ENCODE assay signal across 8 cellular contexts in the genomic region with DNA sequence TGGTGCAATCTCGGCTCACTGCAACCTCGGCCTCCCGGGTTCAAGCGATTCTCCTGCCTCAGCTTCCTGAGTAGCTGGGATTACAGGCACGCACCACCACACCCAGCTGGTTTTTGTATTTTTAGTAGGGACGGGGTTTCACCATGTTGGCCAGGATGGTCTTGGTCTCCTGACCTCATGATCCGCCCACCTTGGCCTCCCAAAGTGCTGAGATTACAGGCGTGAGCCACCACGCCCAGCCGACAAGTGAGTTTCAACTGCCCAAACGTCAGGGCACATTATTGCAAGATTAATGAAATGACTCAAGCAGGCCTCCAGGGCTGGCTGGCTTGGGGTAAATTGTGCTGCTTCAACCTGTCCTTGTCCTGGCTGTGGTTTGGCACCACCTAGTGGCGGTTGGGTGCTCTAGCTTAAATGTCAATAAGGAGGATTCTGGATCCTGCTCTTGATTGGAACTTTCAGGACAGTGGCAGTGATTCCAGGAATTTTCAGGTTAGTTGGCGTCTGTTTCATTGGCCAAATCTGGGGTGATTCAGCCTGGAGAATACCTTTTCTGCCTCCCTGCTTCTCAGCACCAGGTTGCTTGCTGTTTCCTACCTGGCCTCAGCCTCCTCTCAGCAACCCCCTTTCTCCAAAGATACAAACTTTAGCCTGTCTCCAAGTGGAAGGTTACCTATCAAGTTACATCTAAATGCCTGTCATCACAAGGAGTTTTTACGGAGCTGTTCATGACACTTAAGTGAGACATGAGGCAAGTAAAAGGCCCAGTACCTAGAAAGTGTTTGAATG. TPM values are rescaled to one million over a fixed set of nuclear protein-coding genes. Genes with fewer than 3 reads are reported as not detected.
DNase-seq lines count a peak whose midpoint lies in the region; ATAC-seq and TF ChIP-seq lines count a peak whose summit lies in the region.

No MANE protein-coding gene starts in this region.

- H3K36me3 ChIP-seq in prostate gland = no peaks in the 10 kb centered on the region
- no peaks in the 10 kb centered on the region for H3K36me3 ChIP-seq in vagina

- TF ChIP-seq CTCF in prostate gland (IDR thresholded peaks at IDR 0.05) (peak; percentile 88 to 98 (median 96)), vagina (IDR thresholded peaks at IDR 0.05) (peak; percentile 82 to 98 (median 93))

- TF ChIP-seq POLR2A in prostate gland (IDR thresholded peaks at IDR 0.05) (no peak), vagina (IDR thresholded peaks at IDR 0.05) (no peak)

- H3K9me3 ChIP-seq in prostate gland = no peaks in the 10 kb centered on the region
- no peaks in the 10 kb centered on the region for H3K9me3 ChIP-seq in vagina

- H3K9me3 Mint-ChIP-seq in activated naive CD4-positive, alpha-beta T cell treated with anti-CD3 and anti-CD28 coated beads, Interleukin-2, amount 50 U/mL, for 72 hours = no peaks in the 10 kb centered on the region

- H3K27ac Mint-ChIP-seq in activated naive CD4-positive, alpha-beta T cell treated with anti-CD3 and anti-CD28 coated beads, Interleukin-2, amount 50 U/mL, for 72 hours = no peak overlapping the region

- intact Hi-C loops in Right ventricle myocardium superior (cut with DNase I) (loop anchor here (2.0 kb wide), 2 partner anchors 64 to 148 kb away; no protein-coding TSS in a partner anchor), prostate gland (cut with DNase I) (loop anchor here (1.0 to 5.0 kb wide), 2 partner anchors 63 to 619 kb away; no protein-coding TSS in a partner anchor), vagina (cut with DNase I) (loop anchor here (2.0 to 10.0 kb wide), 4 partner anchors 64 to 619 kb away; partner anchors contain the start of gene TMEM158)

- H3K4me1 ChIP-seq in prostate gland (replicated peaks) = no peaks in the 10 kb centered on the region
- peaks cover 8% of the 10 kb centered on the region for H3K4me1 ChIP-seq in vagina

- H3K27me3 ChIP-seq in prostate gland (replicated peaks; ENCODE audit: insufficient read depth) (no peaks in the 10 kb centered on the region), vagina (no peaks in the 10 kb centered on the region)

- ATAC-seq in SK-N-SH treated with all-trans-retinoic acid at 6 μM for 48 hours (peak; percentile 95), Right ventricle myocardium superior (ENCODE audit: poor library complexity) (peak; percentile 86)
- peak; percentile 92 to 97 for ATAC-seq in activated naive CD4-positive, alpha-beta T cell treated with anti-CD3 and anti-CD28 coated beads, Interleukin-2, amount 50 U/mL, for 72 hours

- H3K4me3 ChIP-seq in prostate gland = no peak overlapping the region
- H3K4me3 ChIP-seq in vagina = no peak overlapping the region

- no peaks in the 10 kb centered on the region for H3K36me3 Mint-ChIP-seq in activated naive CD4-positive, alpha-beta T cell treated with anti-CD3 and anti-CD28 coated beads, Interleukin-2, amount 50 U/mL, for 72 hours

- peak; percentile 91 for DNase-seq in DMS 273 (lab: John Stamatoyannopoulos, UW; ENCODE audit: unreplicated experiment)
- DNase-seq in GOT3 (lab: John Stamatoyannopoulos, UW) = peak; percentile 45
- DNase-seq in NCI-H1092 treated with DMSO at 0.1 percent for 48 hours (lab: John Stamatoyannopoulos, UW) = peak; percentile 52
- DNase-seq in activated naive CD4-positive, alpha-beta T cell treated with anti-CD3 and anti-CD28 coated beads, Interleukin-2, amount 50 U/mL, for 72 hours (ENCODE audit: low spot score in 2 of 2) = peak; percentile 81
- peak; percentile 93 for DNase-seq in Right ventricle myocardium superior
- peak; percentile 93 for DNase-seq in prostate gland (ENCODE audit: low spot score)
- no peak for DNase-seq in vagina (ENCODE audit: extremely low spot score in 2 of 2)

- 52% methylated on average over 14 of the region's 14 CpGs for WGBS in prostate gland

- H3K27ac ChIP-seq in prostate gland (no peak overlapping the region), vagina (no peak overlapping the region)

TF ChIP-seq in SK-N-SH treated with all-trans-retinoic acid at 6 μM for 48 hours, 23 proteins besides CTCF, POLR2A, EP300 and RAD21:
- TF ChIP-seq ZNF8 (CRISPR knock-in tag; IDR thresholded peaks at IDR 0.05) (no peak), ARNTL (CRISPR knock-in tag; IDR thresholded peaks at IDR 0.05; ENCODE audit: borderline replicate concordance, low read depth) (no peak), CSDC2 (CRISPR knock-in tag; IDR thresholded peaks at IDR 0.05) (no peak), ZNF70 (CRISPR knock-in tag; IDR thresholded peaks at IDR 0.05) (no peak), ESRRG (CRISPR knock-in tag; IDR thresholded peaks at IDR 0.05) (no peak), ZFP30 (CRISPR knock-in tag; IDR thresholded peaks at IDR 0.05) (no peak), TCF4 (CRISPR knock-in tag; IDR thresholded peaks at IDR 0.05; ENCODE audit: borderline replicate concordance) (no peak), SNAI2 (CRISPR knock-in tag; IDR thresholded peaks at IDR 0.05) (no peak), CREB5 (CRISPR knock-in tag; IDR thresholded peaks at IDR 0.05; ENCODE audit: low read depth) (no peak), OSR1 (CRISPR knock-in tag; IDR thresholded peaks at IDR 0.05) (no peak), PPARA (CRISPR knock-in tag; IDR thresholded peaks at IDR 0.05; ENCODE audit: borderline replicate concordance) (no peak), ZNF565 (CRISPR knock-in tag; conservative IDR thresholded peaks at IDR 0.05; ENCODE audit: low read depth) (no peak), ZC3H10 (CRISPR knock-in tag; IDR thresholded peaks at IDR 0.05) (no peak), ZFP3 (CRISPR knock-in tag; IDR thresholded peaks at IDR 0.05) (no peak), GLIS3 (CRISPR knock-in tag; IDR thresholded peaks at IDR 0.05) (no peak), TOX (CRISPR knock-in tag; IDR thresholded peaks at IDR 0.05; ENCODE audit: borderline replicate concordance) (no peak), CSRNP3 (CRISPR knock-in tag; IDR thresholded peaks at IDR 0.05) (no peak), RARB (CRISPR knock-in tag; IDR thresholded peaks at IDR 0.05) (no peak)
- TF ChIP-seq, protein P1, sequence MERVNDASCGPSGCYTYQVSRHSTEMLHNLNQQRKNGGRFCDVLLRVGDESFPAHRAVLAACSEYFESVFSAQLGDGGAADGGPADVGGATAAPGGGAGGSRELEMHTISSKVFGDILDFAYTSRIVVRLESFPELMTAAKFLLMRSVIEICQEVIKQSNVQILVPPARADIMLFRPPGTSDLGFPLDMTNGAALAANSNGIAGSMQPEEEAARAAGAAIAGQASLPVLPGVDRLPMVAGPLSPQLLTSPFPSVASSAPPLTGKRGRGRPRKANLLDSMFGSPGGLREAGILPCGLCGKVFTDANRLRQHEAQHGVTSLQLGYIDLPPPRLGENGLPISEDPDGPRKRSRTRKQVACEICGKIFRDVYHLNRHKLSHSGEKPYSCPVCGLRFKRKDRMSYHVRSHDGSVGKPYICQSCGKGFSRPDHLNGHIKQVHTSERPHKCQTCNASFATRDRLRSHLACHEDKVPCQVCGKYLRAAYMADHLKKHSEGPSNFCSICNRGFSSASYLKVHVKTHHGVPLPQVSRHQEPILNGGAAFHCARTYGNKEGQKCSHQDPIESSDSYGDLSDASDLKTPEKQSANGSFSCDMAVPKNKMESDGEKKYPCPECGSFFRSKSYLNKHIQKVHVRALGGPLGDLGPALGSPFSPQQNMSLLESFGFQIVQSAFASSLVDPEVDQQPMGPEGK (CRISPR knock-in tag; IDR thresholded peaks at IDR 0.05; ENCODE audit: borderline replicate concordance) = no peak
- TF ChIP-seq, protein P2, sequence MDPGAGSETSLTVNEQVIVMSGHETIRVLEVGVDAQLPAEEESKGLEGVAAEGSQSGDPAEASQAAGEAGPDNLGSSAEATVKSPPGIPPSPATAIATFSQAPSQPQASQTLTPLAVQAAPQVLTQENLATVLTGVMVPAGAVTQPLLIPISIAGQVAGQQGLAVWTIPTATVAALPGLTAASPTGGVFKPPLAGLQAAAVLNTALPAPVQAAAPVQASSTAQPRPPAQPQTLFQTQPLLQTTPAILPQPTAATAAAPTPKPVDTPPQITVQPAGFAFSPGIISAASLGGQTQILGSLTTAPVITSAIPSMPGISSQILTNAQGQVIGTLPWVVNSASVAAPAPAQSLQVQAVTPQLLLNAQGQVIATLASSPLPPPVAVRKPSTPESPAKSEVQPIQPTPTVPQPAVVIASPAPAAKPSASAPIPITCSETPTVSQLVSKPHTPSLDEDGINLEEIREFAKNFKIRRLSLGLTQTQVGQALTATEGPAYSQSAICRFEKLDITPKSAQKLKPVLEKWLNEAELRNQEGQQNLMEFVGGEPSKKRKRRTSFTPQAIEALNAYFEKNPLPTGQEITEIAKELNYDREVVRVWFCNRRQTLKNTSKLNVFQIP (CRISPR knock-in tag; IDR thresholded peaks at IDR 0.05; ENCODE audit: borderline replicate concordance, low read depth) = no peak
TF ChIP-seq in SK-N-SH treated with all-trans-retinoic acid at 6 μM for 48 hours: peak in this region for 0.

RNA-seq across cellular contexts. Expression of gene SACM1L, which starts 32.4 kb away (rescaled TPM):
- total RNA-seq in activated naive CD4-positive, alpha-beta T cell treated with anti-CD3 and anti-CD28 coated beads, Interleukin-2, amount 50 U/mL, for 72 hours = 10 to 100 TPM; 61.8 to 99.2 TPM
- total RNA-seq in Right ventricle myocardium superior = 27.5 TPM
- 10 to 100 TPM; 56.6 to 62.8 TPM for total RNA-seq in prostate gland
- total RNA-seq in vagina = 32.7 TPM

Comparison
In these comparisons a context has a peak if more than half of its experiments do, and no peak if none do; other contexts are left out.
1. DNase-seq: peak in DMS 273 (single experiment), GOT3 (single experiment), NCI-H1092 treated with DMSO at 0.1 percent for 48 hours (single experiment), activated naive CD4-positive, alpha-beta T cell treated with anti-CD3 and anti-CD28 coated beads, Interleukin-2, amount 50 U/mL, for 72 hours (2 of 2), Right ventricle myocardium superior (single experiment) and prostate gland (single experiment); none in vagina (0 of 2).
2. Peak in every context shown above with its lines, with median percentiles within 50 percentile points of each other: ATAC-seq.